30 cellular contexts compared by ENCODE assay signal in the genomic region with DNA sequence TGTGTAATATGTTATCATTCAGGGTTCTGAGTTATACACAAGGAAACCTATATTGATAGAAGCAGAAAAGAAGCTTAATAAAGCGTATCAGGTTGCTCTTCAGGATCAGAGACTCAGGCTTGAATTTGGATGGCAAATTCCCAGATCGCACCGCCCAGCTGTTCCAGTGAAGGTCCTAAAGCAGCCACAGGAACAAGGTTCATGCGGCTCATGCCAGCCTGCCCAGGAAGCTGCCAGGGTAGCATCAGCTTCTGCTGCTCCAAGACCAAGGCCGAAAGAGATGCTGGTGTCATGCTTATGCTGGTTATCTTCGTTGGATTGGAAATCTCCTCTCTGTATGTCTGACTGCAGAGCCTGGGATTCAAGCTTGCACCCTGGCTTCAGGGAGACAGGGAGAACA.
"Had no signal": no experiment of that assay in that cellular context is flagged by ENCODE, and none has a peak within 500 bp of the region (broad histone marks: within the 10 kb centered on the region; RNA-seq: fewer than 3 reads in every experiment).

No MANE protein-coding gene starts in this region.

- H3K27me3 ChIP-seq: ascending aorta, breast epithelium, cardiac muscle cell, colonic mucosa, esophagus squamous epithelium, gastroesophageal sphincter had no signal

- ATAC-seq: activated CD4-positive, alpha-beta T cell treated with anti-CD3 and anti-CD28 coated beads for 36 hours; activated CD8-positive, alpha-beta memory T cell treated with anti-CD3 and anti-CD28 coated beads, Interleukin-2, amount 10 ng/mL, durations not matched to agents 7 days and 5 days; activated CD8-positive, alpha-beta T cell treated with anti-CD3 and anti-CD28 coated beads, Interleukin-2, amount 10 ng/mL, durations not matched to agents 7 days and 5 days; gastroesophageal sphincter had no signal

- H3K4me3 Mint-ChIP-seq: activated CD4-positive, alpha-beta memory T cell treated with anti-CD3 and anti-CD28 coated beads for 36 hours; activated CD4-positive, alpha-beta T cell treated with anti-CD3 and anti-CD28 coated beads for 36 hours; activated CD4-positive, alpha-beta T cell treated with anti-CD3 and anti-CD28 coated beads, Interleukin-2, amount 10 ng/mL, durations not matched to agents 24 days and 14 days; activated CD8-positive, alpha-beta memory T cell treated with anti-CD3 and anti-CD28 coated beads, Interleukin-2, amount 10 ng/mL, durations not matched to agents 7 days and 5 days; activated CD8-positive, alpha-beta T cell treated with anti-CD3 and anti-CD28 coated beads, Interleukin-2, amount 10 ng/mL, durations not matched to agents 7 days and 5 days; activated naive CD4-positive, alpha-beta T cell treated with anti-CD3 and anti-CD28 coated beads for 36 hours; activated naive CD4-positive, alpha-beta T cell treated with anti-CD3 and anti-CD28 coated beads, Interleukin-2, amount 50 U/mL, for 24 hours; activated naive CD8-positive, alpha-beta T cell treated with anti-CD3 and anti-CD28 coated beads, Interleukin-2, amount 10 ng/mL, durations not matched to agents 7 days and 5 days; activated T-helper 1 cell treated with anti-CD3 and anti-CD28 coated beads, Interleukin-12 subunit alpha, Interleukin-12 subunit beta, Interleukin-2, Interleukin-4 antibody, amounts not matched to agents 30 ng/mL and 10 ng/mL and 1 ng/mL, durations not matched to agents 14 hours and 24 hours and 36 hours; brain had no signal

- H3K9me3 ChIP-seq: ascending aorta, breast epithelium, colonic mucosa, esophagus squamous epithelium, gastroesophageal sphincter had no signal

- H3K9me3 Mint-ChIP-seq: activated CD4-positive, alpha-beta memory T cell treated with anti-CD3 and anti-CD28 coated beads for 36 hours; activated CD4-positive, alpha-beta T cell treated with anti-CD3 and anti-CD28 coated beads, Interleukin-2, amount 10 ng/mL, durations not matched to agents 24 days and 14 days; activated naive CD4-positive, alpha-beta T cell treated with anti-CD3 and anti-CD28 coated beads for 36 hours; activated naive CD4-positive, alpha-beta T cell treated with anti-CD3 and anti-CD28 coated beads, Interleukin-2, amount 50 U/mL, for 24 hours; activated naive CD8-positive, alpha-beta T cell treated with anti-CD3 and anti-CD28 coated beads, Interleukin-2, amount 10 ng/mL, durations not matched to agents 7 days and 5 days; activated T-helper 1 cell treated with anti-CD3 and anti-CD28 coated beads, Interleukin-12 subunit alpha, Interleukin-12 subunit beta, Interleukin-2, Interleukin-4 antibody, amounts not matched to agents 30 ng/mL and 10 ng/mL and 1 ng/mL, durations not matched to agents 14 hours and 24 hours and 36 hours; activated T-helper 2 cell treated with anti-CD3 and anti-CD28 coated beads, Interferon-gamma antibody, Interleukin-2, Interleukin-4, amounts not matched to agents 10 μg/mL and 5 μg/mL and 100 μg/mL, durations not matched to agents 14 hours and 24 hours and 36 hours; brain had no signal

- H3K4me1 ChIP-seq: ascending aorta, breast epithelium, colonic mucosa, gastroesophageal sphincter had no signal

- DNase-seq: activated CD4-positive, alpha-beta memory T cell treated with anti-CD3 and anti-CD28 coated beads for 36 hours; activated CD4-positive, alpha-beta T cell treated with anti-CD3 and anti-CD28 coated beads for 36 hours; activated CD4-positive, alpha-beta T cell treated with anti-CD3 and anti-CD28 coated beads, Interleukin-2, amount 10 ng/mL, durations not matched to agents 24 days and 14 days; activated CD4-positive, CD25-positive, alpha-beta regulatory T cell; activated CD4-positive, CD25-positive, alpha-beta regulatory T cell treated with anti-CD3 and anti-CD28 coated beads, Interleukin-2, amount 50 U/mL, for 72 hours; activated CD8-positive, alpha-beta memory T cell treated with anti-CD3 and anti-CD28 coated beads, Interleukin-2, amount 10 ng/mL, durations not matched to agents 7 days and 5 days; activated CD8-positive, alpha-beta memory T cell treated with anti-CD3 and anti-CD28 coated beads, Interleukin-2, amount 50 U/mL, for 4 hours; activated CD8-positive, alpha-beta T cell treated with anti-CD3 and anti-CD28 coated beads, Interleukin-2, amount 10 ng/mL, durations not matched to agents 7 days and 5 days; activated effector memory CD4-positive, alpha-beta T cell treated with anti-CD3 and anti-CD28 coated beads, Interleukin-2, amount 50 U/mL, for 16 hours; activated naive CD4-positive, alpha-beta T cell treated with anti-CD3 and anti-CD28 coated beads for 36 hours; activated naive CD8-positive, alpha-beta T cell treated with anti-CD3 and anti-CD28 coated beads, Interleukin-2, amount 10 ng/mL, durations not matched to agents 7 days and 5 days; activated T-cell treated with anti-CD3 and anti-CD28 coated beads, Interleukin-2, amount 50 U/mL, for 1 hour; activated T-cell treated with anti-CD3 and anti-CD28 coated beads, Interleukin-2, amount 50 U/mL, for 48 hours; central memory CD4-positive, alpha-beta T cell; cerebellar nuclear complex; colonic mucosa; effector CD8-positive, alpha-beta T cell; esophagus squamous epithelium; foreskin melanocyte; T-helper 1 cell; T-helper 2 cell had no signal

- H3K27me3 Mint-ChIP-seq: activated CD4-positive, alpha-beta memory T cell treated with anti-CD3 and anti-CD28 coated beads for 36 hours; activated CD4-positive, alpha-beta T cell treated with anti-CD3 and anti-CD28 coated beads for 36 hours; activated CD4-positive, alpha-beta T cell treated with anti-CD3 and anti-CD28 coated beads, Interleukin-2, amount 10 ng/mL, durations not matched to agents 24 days and 14 days; activated CD8-positive, alpha-beta memory T cell treated with anti-CD3 and anti-CD28 coated beads, Interleukin-2, amount 10 ng/mL, durations not matched to agents 7 days and 5 days; activated naive CD4-positive, alpha-beta T cell treated with anti-CD3 and anti-CD28 coated beads, Interleukin-2, amount 50 U/mL, for 24 hours; activated naive CD8-positive, alpha-beta T cell treated with anti-CD3 and anti-CD28 coated beads, Interleukin-2, amount 10 ng/mL, durations not matched to agents 7 days and 5 days; brain had no signal

- H3K36me3 ChIP-seq: breast epithelium, colonic mucosa had no signal

- H3K27ac ChIP-seq: ascending aorta, breast epithelium, cardiac muscle cell, colonic mucosa, epithelial cell of prostate, esophagus squamous epithelium, gastroesophageal sphincter had no signal

- H3K4me3 ChIP-seq: ascending aorta, breast epithelium, cardiac muscle cell, colonic mucosa, esophagus squamous epithelium, gastroesophageal sphincter had no signal

- H3K27ac Mint-ChIP-seq: activated CD4-positive, alpha-beta memory T cell treated with anti-CD3 and anti-CD28 coated beads for 36 hours; activated CD4-positive, alpha-beta T cell treated with anti-CD3 and anti-CD28 coated beads for 36 hours; activated CD4-positive, alpha-beta T cell treated with anti-CD3 and anti-CD28 coated beads, Interleukin-2, amount 10 ng/mL, durations not matched to agents 24 days and 14 days; activated CD8-positive, alpha-beta memory T cell treated with anti-CD3 and anti-CD28 coated beads, Interleukin-2, amount 10 ng/mL, durations not matched to agents 7 days and 5 days; activated CD8-positive, alpha-beta T cell treated with anti-CD3 and anti-CD28 coated beads, Interleukin-2, amount 10 ng/mL, durations not matched to agents 7 days and 5 days; activated naive CD4-positive, alpha-beta T cell treated with anti-CD3 and anti-CD28 coated beads for 36 hours; activated naive CD4-positive, alpha-beta T cell treated with anti-CD3 and anti-CD28 coated beads, Interleukin-2, amount 50 U/mL, for 24 hours; activated naive CD8-positive, alpha-beta T cell treated with anti-CD3 and anti-CD28 coated beads, Interleukin-2, amount 10 ng/mL, durations not matched to agents 7 days and 5 days; activated T-helper 1 cell treated with anti-CD3 and anti-CD28 coated beads, Interleukin-12 subunit alpha, Interleukin-12 subunit beta, Interleukin-2, Interleukin-4 antibody, amounts not matched to agents 30 ng/mL and 10 ng/mL and 1 ng/mL, durations not matched to agents 14 hours and 24 hours and 36 hours; activated T-helper 2 cell treated with anti-CD3 and anti-CD28 coated beads, Interferon-gamma antibody, Interleukin-2, Interleukin-4, amounts not matched to agents 10 μg/mL and 5 μg/mL and 100 μg/mL, durations not matched to agents 14 hours and 24 hours and 36 hours had no signal
